In the genomic region with DNA sequence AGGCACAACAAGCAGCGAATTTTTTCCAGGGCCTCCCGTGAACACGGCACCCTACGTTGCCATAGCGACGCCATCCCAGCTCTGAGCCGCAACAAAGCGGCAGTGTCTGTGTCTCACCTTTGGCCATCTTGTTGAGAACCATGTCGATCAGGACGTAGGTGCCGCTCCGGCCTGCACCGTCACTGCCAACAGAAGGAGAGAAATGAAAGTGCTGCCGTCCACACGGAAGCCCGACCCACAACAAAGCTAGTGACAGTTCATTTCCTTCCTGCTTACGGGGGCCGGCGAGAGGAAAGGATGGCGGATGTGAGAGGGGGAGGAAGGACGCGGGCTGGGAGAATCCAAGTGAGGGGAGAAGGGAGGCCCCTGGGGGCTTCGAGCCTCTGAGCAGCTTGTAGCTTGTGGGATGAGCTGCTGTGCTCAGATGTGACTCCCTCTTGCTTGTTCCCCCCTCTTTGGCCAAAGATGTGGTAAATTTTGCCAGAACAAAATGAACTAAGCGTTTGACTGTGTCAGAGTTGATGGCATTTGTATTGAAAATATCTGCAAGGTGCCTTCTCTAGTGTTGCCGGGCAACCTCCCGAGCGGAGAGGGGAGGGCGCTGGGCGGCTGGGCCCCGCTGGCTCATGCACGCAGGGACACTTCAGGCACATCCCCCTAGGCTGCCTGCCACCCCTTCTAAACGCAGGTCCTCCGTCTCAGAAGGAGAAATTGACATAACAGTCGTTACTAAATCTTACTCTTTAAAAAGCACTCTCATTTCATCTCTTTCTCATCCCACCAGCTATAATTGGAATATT, we compare ENCODE assay signal across 2 cellular contexts.
TF ChIP-seq lines count a peak whose summit lies in the region.

No MANE protein-coding gene starts in this region.

TF ChIP-seq in GM23338, 12 proteins besides CTCF, POLR2A, EP300 and RAD21 (continued from another document):
- TF ChIP-seq POLR2AphosphoS5 (IDR thresholded peaks at IDR 0.05; ENCODE audit: low read depth), result no peak
- no peak for TF ChIP-seq JUNB (IDR thresholded peaks at IDR 0.05; ENCODE audit: unreplicated experiment)
- TF ChIP-seq, protein P1, sequence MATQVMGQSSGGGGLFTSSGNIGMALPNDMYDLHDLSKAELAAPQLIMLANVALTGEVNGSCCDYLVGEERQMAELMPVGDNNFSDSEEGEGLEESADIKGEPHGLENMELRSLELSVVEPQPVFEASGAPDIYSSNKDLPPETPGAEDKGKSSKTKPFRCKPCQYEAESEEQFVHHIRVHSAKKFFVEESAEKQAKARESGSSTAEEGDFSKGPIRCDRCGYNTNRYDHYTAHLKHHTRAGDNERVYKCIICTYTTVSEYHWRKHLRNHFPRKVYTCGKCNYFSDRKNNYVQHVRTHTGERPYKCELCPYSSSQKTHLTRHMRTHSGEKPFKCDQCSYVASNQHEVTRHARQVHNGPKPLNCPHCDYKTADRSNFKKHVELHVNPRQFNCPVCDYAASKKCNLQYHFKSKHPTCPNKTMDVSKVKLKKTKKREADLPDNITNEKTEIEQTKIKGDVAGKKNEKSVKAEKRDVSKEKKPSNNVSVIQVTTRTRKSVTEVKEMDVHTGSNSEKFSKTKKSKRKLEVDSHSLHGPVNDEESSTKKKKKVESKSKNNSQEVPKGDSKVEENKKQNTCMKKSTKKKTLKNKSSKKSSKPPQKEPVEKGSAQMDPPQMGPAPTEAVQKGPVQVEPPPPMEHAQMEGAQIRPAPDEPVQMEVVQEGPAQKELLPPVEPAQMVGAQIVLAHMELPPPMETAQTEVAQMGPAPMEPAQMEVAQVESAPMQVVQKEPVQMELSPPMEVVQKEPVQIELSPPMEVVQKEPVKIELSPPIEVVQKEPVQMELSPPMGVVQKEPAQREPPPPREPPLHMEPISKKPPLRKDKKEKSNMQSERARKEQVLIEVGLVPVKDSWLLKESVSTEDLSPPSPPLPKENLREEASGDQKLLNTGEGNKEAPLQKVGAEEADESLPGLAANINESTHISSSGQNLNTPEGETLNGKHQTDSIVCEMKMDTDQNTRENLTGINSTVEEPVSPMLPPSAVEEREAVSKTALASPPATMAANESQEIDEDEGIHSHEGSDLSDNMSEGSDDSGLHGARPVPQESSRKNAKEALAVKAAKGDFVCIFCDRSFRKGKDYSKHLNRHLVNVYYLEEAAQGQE (IDR thresholded peaks at IDR 0.05; ENCODE audit: unreplicated experiment), result no peak
- no peak for TF ChIP-seq EZH2phosphoT487 (IDR thresholded peaks at IDR 0.05; ENCODE audit: unreplicated experiment)
- no peak for TF ChIP-seq NANOG (IDR thresholded peaks at IDR 0.05; ENCODE audit: borderline replicate concordance)
- TF ChIP-seq ZNF114 (CRISPR knock-in tag; IDR thresholded peaks at IDR 0.05), result no peak
- TF ChIP-seq, protein P2, sequence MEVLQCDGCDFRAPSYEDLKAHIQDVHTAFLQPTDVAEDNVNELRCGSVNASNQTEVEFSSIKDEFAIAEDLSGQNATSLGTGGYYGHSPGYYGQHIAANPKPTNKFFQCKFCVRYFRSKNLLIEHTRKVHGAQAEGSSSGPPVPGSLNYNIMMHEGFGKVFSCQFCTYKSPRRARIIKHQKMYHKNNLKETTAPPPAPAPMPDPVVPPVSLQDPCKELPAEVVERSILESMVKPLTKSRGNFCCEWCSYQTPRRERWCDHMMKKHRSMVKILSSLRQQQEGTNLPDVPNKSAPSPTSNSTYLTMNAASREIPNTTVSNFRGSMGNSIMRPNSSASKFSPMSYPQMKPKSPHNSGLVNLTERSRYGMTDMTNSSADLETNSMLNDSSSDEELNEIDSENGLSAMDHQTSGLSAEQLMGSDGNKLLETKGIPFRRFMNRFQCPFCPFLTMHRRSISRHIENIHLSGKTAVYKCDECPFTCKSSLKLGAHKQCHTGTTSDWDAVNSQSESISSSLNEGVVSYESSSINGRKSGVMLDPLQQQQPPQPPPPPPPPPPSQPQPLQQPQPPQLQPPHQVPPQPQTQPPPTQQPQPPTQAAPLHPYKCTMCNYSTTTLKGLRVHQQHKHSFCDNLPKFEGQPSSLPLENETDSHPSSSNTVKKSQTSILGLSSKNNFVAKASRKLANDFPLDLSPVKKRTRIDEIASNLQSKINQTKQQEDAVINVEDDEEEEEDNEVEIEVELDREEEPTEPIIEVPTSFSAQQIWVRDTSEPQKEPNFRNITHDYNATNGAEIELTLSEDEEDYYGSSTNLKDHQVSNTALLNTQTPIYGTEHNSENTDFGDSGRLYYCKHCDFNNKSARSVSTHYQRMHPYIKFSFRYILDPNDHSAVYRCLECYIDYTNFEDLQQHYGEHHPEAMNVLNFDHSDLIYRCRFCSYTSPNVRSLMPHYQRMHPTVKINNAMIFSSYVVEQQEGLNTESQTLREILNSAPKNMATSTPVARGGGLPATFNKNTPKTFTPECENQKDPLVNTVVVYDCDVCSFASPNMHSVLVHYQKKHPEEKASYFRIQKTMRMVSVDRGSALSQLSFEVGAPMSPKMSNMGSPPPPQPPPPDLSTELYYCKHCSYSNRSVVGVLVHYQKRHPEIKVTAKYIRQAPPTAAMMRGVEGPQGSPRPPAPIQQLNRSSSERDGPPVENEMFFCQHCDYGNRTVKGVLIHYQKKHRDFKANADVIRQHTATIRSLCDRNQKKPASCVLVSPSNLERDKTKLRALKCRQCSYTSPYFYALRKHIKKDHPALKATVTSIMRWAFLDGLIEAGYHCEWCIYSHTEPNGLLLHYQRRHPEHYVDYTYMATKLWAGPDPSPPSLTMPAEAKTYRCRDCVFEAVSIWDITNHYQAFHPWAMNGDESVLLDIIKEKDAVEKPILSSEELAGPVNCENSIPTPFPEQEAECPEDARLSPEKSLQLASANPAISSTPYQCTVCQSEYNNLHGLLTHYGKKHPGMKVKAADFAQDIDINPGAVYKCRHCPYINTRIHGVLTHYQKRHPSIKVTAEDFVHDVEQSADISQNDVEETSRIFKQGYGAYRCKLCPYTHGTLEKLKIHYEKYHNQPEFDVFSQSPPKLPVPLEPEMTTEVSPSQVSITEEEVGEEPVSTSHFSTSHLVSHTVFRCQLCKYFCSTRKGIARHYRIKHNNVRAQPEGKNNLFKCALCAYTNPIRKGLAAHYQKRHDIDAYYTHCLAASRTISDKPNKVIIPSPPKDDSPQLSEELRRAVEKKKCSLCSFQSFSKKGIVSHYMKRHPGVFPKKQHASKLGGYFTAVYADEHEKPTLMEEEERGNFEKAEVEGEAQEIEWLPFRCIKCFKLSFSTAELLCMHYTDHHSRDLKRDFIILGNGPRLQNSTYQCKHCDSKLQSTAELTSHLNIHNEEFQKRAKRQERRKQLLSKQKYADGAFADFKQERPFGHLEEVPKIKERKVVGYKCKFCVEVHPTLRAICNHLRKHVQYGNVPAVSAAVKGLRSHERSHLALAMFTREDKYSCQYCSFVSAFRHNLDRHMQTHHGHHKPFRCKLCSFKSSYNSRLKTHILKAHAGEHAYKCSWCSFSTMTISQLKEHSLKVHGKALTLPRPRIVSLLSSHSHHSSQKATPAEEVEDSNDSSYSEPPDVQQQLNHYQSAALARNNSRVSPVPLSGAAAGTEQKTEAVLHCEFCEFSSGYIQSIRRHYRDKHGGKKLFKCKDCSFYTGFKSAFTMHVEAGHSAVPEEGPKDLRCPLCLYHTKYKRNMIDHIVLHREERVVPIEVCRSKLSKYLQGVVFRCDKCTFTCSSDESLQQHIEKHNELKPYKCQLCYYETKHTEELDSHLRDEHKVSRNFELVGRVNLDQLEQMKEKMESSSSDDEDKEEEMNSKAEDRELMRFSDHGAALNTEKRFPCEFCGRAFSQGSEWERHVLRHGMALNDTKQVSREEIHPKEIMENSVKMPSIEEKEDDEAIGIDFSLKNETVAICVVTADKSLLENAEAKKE (CRISPR knock-in tag; IDR thresholded peaks at IDR 0.05), result no peak
- no peak for TF ChIP-seq CREB1 (CRISPR knock-in tag; IDR thresholded peaks at IDR 0.05; ENCODE audit: low read depth)
- no peak for TF ChIP-seq EZH2 (IDR thresholded peaks at IDR 0.05; ENCODE audit: low read depth, unreplicated experiment)
- TF ChIP-seq ZNF331 (CRISPR knock-in tag; IDR thresholded peaks at IDR 0.05; ENCODE audit: low read depth), result no peak
- TF ChIP-seq STAT1 (IDR thresholded peaks at IDR 0.05; ENCODE audit: unreplicated experiment), result no peak
TF ChIP-seq in GM23338: peak in this region for 0.

TF ChIP-seq in neural cell, 6 proteins besides CTCF, POLR2A, EP300 and RAD21:
- TF ChIP-seq, protein P1 (IDR thresholded peaks at IDR 0.05; ENCODE audit: borderline replicate concordance), result peak; percentile 36
- TF ChIP-seq TAF1 (IDR thresholded peaks at IDR 0.05; ENCODE audit: low read depth) (no peak), POLR2AphosphoS5 (IDR thresholded peaks at IDR 0.05) (peak; percentile 51), MXI1 (conservative IDR thresholded peaks at IDR 0.05; ENCODE audit: poor library complexity, severe bottlenecking) (no peak), SMC3 (conservative IDR thresholded peaks at IDR 0.05; ENCODE audit: poor library complexity) (peak; percentile 28)
